Comparison of ENCODE assay signal across 31 cellular contexts in genomic region chr1:37244083-37244480, GRCh38.
"Had no signal": no experiment of that assay in that cellular context is flagged by ENCODE, and none has a peak within 500 bp of the region (broad histone marks: within the 10 kb centered on the region; RNA-seq: fewer than 3 reads in every experiment).

No MANE protein-coding gene starts in this region.

- H3K27ac ChIP-seq: neutrophil, ovary, parathyroid adenoma, psoas muscle, right lobe of liver, sigmoid colon, stomach, thoracic aorta, thyroid gland, tibial nerve, upper lobe of left lung had no signal

- H3K4me1 ChIP-seq: parathyroid adenoma, psoas muscle, right lobe of liver, sigmoid colon, stomach, thyroid gland, tibial nerve, upper lobe of left lung had no signal

- H3K4me1 Mint-ChIP-seq: naive thymus-derived CD8-positive, alpha-beta T cell; stimulated activated effector memory CD8-positive, alpha-beta T cell treated with anti-CD3 and anti-CD28 coated beads, Interleukin-12 subunit alpha, Interleukin-12 subunit beta, amount 100 ng/mL, for 72 hours; stimulated activated naive B cell treated with anti-CD40 and anti-IgM and Interleukin-4, amounts not matched to agents 10 μg/mL and 1 μg/mL and 100 μg/mL, for 72 hours had no signal

- H3K4me3 Mint-ChIP-seq: naive B cell; naive thymus-derived CD8-positive, alpha-beta T cell; natural killer cell treated with Interleukin-12 subunit alpha and Interleukin-12 subunit beta and Interleukin-15 and Interleukin-18, amount 100 ng/mL, for 72 hours; nephron progenitor cell; neural crest cell; stimulated activated effector memory CD8-positive, alpha-beta T cell treated with anti-CD3 and anti-CD28 coated beads, Interleukin-12 subunit alpha, Interleukin-12 subunit beta, amount 100 ng/mL, for 72 hours; stimulated activated naive B cell treated with anti-CD40 and anti-IgM and Interleukin-4, amounts not matched to agents 10 μg/mL and 1 μg/mL and 100 μg/mL, for 72 hours; stimulated activated naive CD8-positive, alpha-beta T cell treated with anti-CD3 and anti-CD28 coated beads, Interleukin-15, Interleukin-2, amounts not matched to agents 100 ng/mL and 50 ng/mL, for 24 hours had no signal

- H3K9me3 ChIP-seq: neutrophil, ovary, psoas muscle, right lobe of liver, sigmoid colon, stomach, thoracic aorta, thyroid gland, tibial nerve, upper lobe of left lung had no signal

- H3K27me3 ChIP-seq: ovary, right lobe of liver, thyroid gland, tibial nerve, upper lobe of left lung had no signal

- H3K36me3 Mint-ChIP-seq: naive B cell; naive thymus-derived CD8-positive, alpha-beta T cell; natural killer cell treated with Interleukin-12 subunit alpha and Interleukin-12 subunit beta and Interleukin-15 and Interleukin-18, amount 100 ng/mL, for 72 hours; stimulated activated effector memory CD8-positive, alpha-beta T cell treated with anti-CD3 and anti-CD28 coated beads, Interleukin-12 subunit alpha, Interleukin-12 subunit beta, amount 100 ng/mL, for 72 hours; stimulated activated naive B cell treated with anti-CD40 and anti-IgM and Interleukin-4, amounts not matched to agents 10 μg/mL and 1 μg/mL and 100 μg/mL, for 72 hours had no signal

- DNase-seq: naive B cell; naive thymus-derived CD8-positive, alpha-beta T cell; nephron progenitor cell; nucleus accumbens; ovary; posterior cingulate gyrus; psoas muscle; right cardiac atrium; right lobe of liver; sigmoid colon; small intestine; stimulated activated CD4-positive, alpha-beta T cell treated with anti-CD3 and anti-CD28 coated beads, Interleukin-15, amount 100 ng/mL, for 24 hours; stimulated activated CD4-positive, alpha-beta T cell treated with anti-CD3 and anti-CD28 coated beads, Interleukin-2, amount 100 ng/mL, for 24 hours; stimulated activated CD4-positive, alpha-beta T cell treated with anti-CD3 and anti-CD28 coated beads, Interleukin-2, amount 100 ng/mL, for 48 hours; stimulated activated CD4-positive, alpha-beta T cell treated with anti-CD3 and anti-CD28 coated beads, Interleukin-4, amount 100 ng/mL, for 24 hours; stimulated activated naive B cell treated with anti-CD40 and anti-IgM and Interleukin-4, amounts not matched to agents 10 μg/mL and 1 μg/mL and 100 μg/mL, for 72 hours; stimulated activated naive CD4-positive, alpha-beta T cell treated with Interleukin-2 at 50 U/mL for 16 hours; stomach; thyroid gland; trophoblast cell; upper lobe of left lung had no signal

- H3K9ac ChIP-seq: parathyroid adenoma had no signal

- H3K79me2 ChIP-seq: parathyroid adenoma had no signal

- FAIRE-seq: small intestine, urothelium cell line had no signal

- H3K36me3 ChIP-seq: neutrophil, ovary, right lobe of liver, sigmoid colon, stomach, thoracic aorta, thyroid gland, tibial nerve, upper lobe of left lung had no signal

- H3K4me3 ChIP-seq: ovary, psoas muscle, right lobe of liver, sigmoid colon, stomach, thoracic aorta, thyroid gland, tibial nerve, upper lobe of left lung had no signal

- H3K27ac Mint-ChIP-seq: naive thymus-derived CD8-positive, alpha-beta T cell; natural killer cell treated with Interleukin-12 subunit alpha and Interleukin-12 subunit beta and Interleukin-15 and Interleukin-18, amount 100 ng/mL, for 72 hours; nephron progenitor cell; progenitor cell of endocrine pancreas; stimulated activated effector memory CD8-positive, alpha-beta T cell treated with anti-CD3 and anti-CD28 coated beads, Interleukin-12 subunit alpha, Interleukin-12 subunit beta, amount 100 ng/mL, for 72 hours; stimulated activated naive B cell treated with anti-CD40 and anti-IgM and Interleukin-4, amounts not matched to agents 10 μg/mL and 1 μg/mL and 100 μg/mL, for 72 hours; stimulated activated naive CD8-positive, alpha-beta T cell treated with anti-CD3 and anti-CD28 coated beads, Interleukin-15, Interleukin-2, amounts not matched to agents 100 ng/mL and 50 ng/mL, for 24 hours had no signal

- H3K9me3 Mint-ChIP-seq: naive thymus-derived CD8-positive, alpha-beta T cell; natural killer cell treated with Interleukin-12 subunit alpha and Interleukin-12 subunit beta and Interleukin-15 and Interleukin-18, amount 100 ng/mL, for 72 hours; nephron progenitor cell; neural crest cell; stimulated activated effector memory CD8-positive, alpha-beta T cell treated with anti-CD3 and anti-CD28 coated beads, Interleukin-12 subunit alpha, Interleukin-12 subunit beta, amount 100 ng/mL, for 72 hours; stimulated activated naive B cell treated with anti-CD40 and anti-IgM and Interleukin-4, amounts not matched to agents 10 μg/mL and 1 μg/mL and 100 μg/mL, for 72 hours; stimulated activated naive CD8-positive, alpha-beta T cell treated with anti-CD3 and anti-CD28 coated beads, Interleukin-15, Interleukin-2, amounts not matched to agents 100 ng/mL and 50 ng/mL, for 24 hours had no signal

- H2AFZ ChIP-seq: parathyroid adenoma had no signal
